ENCODE assay signal across 8 cellular contexts in the genomic region with DNA sequence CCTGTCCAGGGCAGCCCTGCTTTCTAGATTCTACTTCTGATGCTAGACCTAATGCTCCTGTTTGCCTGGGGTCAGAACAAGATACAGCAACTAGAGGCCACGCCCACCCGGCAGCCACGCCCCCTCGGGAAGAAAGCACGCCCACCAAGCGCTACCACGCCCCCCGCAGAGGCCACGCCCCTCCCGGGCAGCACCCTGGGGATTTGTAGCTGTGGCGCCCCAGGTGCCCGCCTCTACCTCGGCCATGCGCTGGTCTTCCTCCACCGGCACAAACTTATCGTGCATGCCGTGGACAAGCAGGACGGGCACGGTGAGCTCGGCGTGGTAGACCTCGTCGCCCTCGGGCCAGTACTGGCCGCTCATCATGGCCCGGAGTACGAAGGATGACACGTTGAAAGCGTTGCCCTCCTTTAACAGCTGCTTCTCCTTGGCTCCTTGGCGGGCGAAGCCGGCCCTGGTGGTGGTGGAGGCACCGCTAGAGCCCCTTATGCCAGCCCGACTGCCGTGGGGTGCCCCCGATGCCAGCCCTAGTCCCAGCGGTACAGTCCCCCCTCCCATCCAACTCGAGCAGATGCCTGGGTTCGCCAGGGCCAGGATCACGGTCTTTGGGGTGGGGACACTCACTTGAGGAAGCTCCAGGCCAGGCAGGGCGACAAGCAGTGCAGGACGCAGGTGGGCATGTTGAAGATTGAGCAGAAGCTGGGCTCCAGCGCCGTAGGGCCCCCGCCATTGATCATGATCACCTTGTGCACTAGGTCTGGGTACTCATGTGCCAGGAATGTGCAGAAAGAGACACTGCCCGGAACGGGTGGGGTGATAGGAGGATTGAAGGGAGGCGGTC. TPM values are rescaled to one million over a fixed set of nuclear protein-coding genes. Genes with fewer than 3 reads are reported as not detected.
A peak's percentile ranks its signal among the peaks of the same experiment; 100 is the strongest.
DNase-seq lines count a peak whose midpoint lies in the region; ATAC-seq, FAIRE-seq and TF ChIP-seq lines count a peak whose summit lies in the region.

No MANE protein-coding gene starts in this region.

- H3K4me3 Mint-ChIP-seq in activated B cell treated with CpG ODN at 0.5 μM for 24 hours: no peak overlapping the region

- H3K4me1 Mint-ChIP-seq in activated B cell treated with CpG ODN at 0.5 μM for 24 hours: peaks cover 10% of the 10 kb centered on the region

- TF ChIP-seq POLR2A in A549 (IDR thresholded peaks at IDR 0.05; ENCODE audit: low read length): no peak

- no peak for TF ChIP-seq EP300 in A549 (IDR thresholded peaks at IDR 0.05)

- 0 out of 3 replicates have a peak, but pooled peaks cover 3% of the 10 kb centered on the region for H3K9me3 ChIP-seq in A549

- H3K9me3 Mint-ChIP-seq in activated B cell treated with CpG ODN at 0.5 μM for 24 hours: no peaks in the 10 kb centered on the region

- 0 out of 6 replicates have a peak, but pooled peaks of 1 of the 2 experiments have one; percentile 8 for ATAC-seq in A549
- ATAC-seq in activated B cell treated with CpG ODN at 0.5 μM for 24 hours (ENCODE audit: low read depth): peak; percentile 8
- peak; percentile 4 for ATAC-seq in foreskin keratinocyte
- no peak for ATAC-seq in HG03439 (IDR thresholded peaks at IDR 0.05; ENCODE audit: unreplicated experiment)
- ATAC-seq in HG03280 (IDR thresholded peaks at IDR 0.05; ENCODE audit: unreplicated experiment): no peak
- ATAC-seq in GM21360 (IDR thresholded peaks at IDR 0.05; ENCODE audit: unreplicated experiment): no peak

- peaks cover 1% of the 10 kb centered on the region; the same call in 1 of the 2 replicates for H3K36me3 ChIP-seq in H7 (replicated peaks; ENCODE audit: control insufficient read depth, insufficient read depth, low read length)

- H3K27me3 Mint-ChIP-seq in activated B cell treated with CpG ODN at 0.5 μM for 24 hours: no peaks in the 10 kb centered on the region

- FAIRE-seq in A549 (lab: Jason Lieb, UNC): no peak
- FAIRE-seq in urothelium cell line (lab: Jason Lieb, UNC): no peak

- CTCF ChIA-PET in A549 (lab: Yijun Ruan, JAX): interaction anchor here (0.6 to 9.0 kb wide), 3 partner anchors 11 to 40 kb away, joined by 3 to 98 read pairs (median 3); a partner anchor contains a TSS
- CTCF ChIA-PET in activated B cell treated with CpG ODN at 0.5 μM for 24 hours (lab: Charles Lee): interaction anchor here (1.6 kb wide), 1 partner anchor 11 kb away, joined by 5 read pairs; a partner anchor contains a TSS

- POLR2A ChIA-PET in A549 (lab: Yijun Ruan, JAX) (interaction anchor here (0.6 kb wide), 1 partner anchor 23 kb away, joined by 3 read pairs; no protein-coding TSS in a partner anchor), activated B cell treated with CpG ODN at 0.5 μM for 24 hours (lab: Charles Lee) (interaction anchor here (0.6 to 2.3 kb wide), 2 partner anchors 39 to 92 kb away, joined by 3 to 7 read pairs; no protein-coding TSS in a partner anchor)

- no peak overlapping the region for H3K4me3 ChIP-seq in A549
- H3K4me3 ChIP-seq in H7 (ENCODE audit: insufficient read depth, low read depth, low read length): peak overlapping the region; percentile 24; the same call in 1 of the 2 replicates

- no peak overlapping the region for H3K27ac Mint-ChIP-seq in activated B cell treated with CpG ODN at 0.5 μM for 24 hours

- H3K27me3 ChIP-seq in H7 (ENCODE audit: control insufficient read depth, insufficient read depth, low read length) (no peaks in the 10 kb centered on the region), foreskin keratinocyte (no peaks in the 10 kb centered on the region)

- no peak overlapping the region for H3K27ac ChIP-seq in A549
- H3K27ac ChIP-seq in foreskin keratinocyte: no peak overlapping the region

- TF ChIP-seq CTCF in A549 (IDR thresholded peaks at IDR 0.05) (no peak), activated B cell treated with CpG ODN at 0.5 μM for 24 hours (IDR thresholded peaks at IDR 0.05) (no peak), foreskin keratinocyte (conservative IDR thresholded peaks at IDR 0.05) (no peak)

- H3K36me3 Mint-ChIP-seq in activated B cell treated with CpG ODN at 0.5 μM for 24 hours (ENCODE audit: low read depth): peaks cover 7% of the 10 kb centered on the region

- intact Hi-C loops in activated B cell treated with CpG ODN at 0.5 μM for 24 hours (cut with micrococcal nuclease): no loop called here

- H3K4me2 ChIP-seq in A549: peak overlapping the region; percentile 91; the same call in 2 of the 3 replicates

- peak; percentile 42 to 60 for DNase-seq in A549 (ENCODE audit: low read depth in 1 of 2, low spot score in 1 of 2)
- DNase-seq in H7: peak; percentile 97
- peak; percentile 36 for DNase-seq in activated B cell treated with CpG ODN at 0.5 μM for 24 hours
- no peak for DNase-seq in foreskin keratinocyte
- DNase-seq in urothelium cell line (ENCODE audit: low spot score): peak; percentile 28

- WGBS in A549 (ENCODE audit: missing lambda C conversion rate): 88% methylated on average over 7 of the region's 48 CpGs

- H3K4me1 ChIP-seq in A549 (peaks cover 23% of the 10 kb centered on the region; the same call in 2 of the 3 replicates), foreskin keratinocyte (peaks cover 8% of the 10 kb centered on the region)

- no peak for TF ChIP-seq RAD21 in A549 (conservative IDR thresholded peaks at IDR 0.05 in 1 of 2, IDR thresholded peaks at IDR 0.05 in 1 of 2)

TF ChIP-seq in A549, 52 proteins besides CTCF, POLR2A, EP300 and RAD21 (continues in another document):
- no peak for TF ChIP-seq EHF (CRISPR knock-in tag; IDR thresholded peaks at IDR 0.05)
- TF ChIP-seq, protein P1, sequence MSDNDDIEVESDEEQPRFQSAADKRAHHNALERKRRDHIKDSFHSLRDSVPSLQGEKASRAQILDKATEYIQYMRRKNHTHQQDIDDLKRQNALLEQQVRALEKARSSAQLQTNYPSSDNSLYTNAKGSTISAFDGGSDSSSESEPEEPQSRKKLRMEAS (IDR thresholded peaks at IDR 0.05): no peak
- no peak for TF ChIP-seq FOSL2 (IDR thresholded peaks at IDR 0.05)
- no peak for TF ChIP-seq FOSL2 (CRISPR knock-in tag; IDR thresholded peaks at IDR 0.05)
- no peak for TF ChIP-seq TP53 (CRISPR knock-in tag; IDR thresholded peaks at IDR 0.05)
- TF ChIP-seq KDM1A (IDR thresholded peaks at IDR 0.05; ENCODE audit: low read depth): no peak
- TF ChIP-seq SREBF2 (IDR thresholded peaks at IDR 0.05): no peak
- TF ChIP-seq FOXS1 (CRISPR knock-in tag; IDR thresholded peaks at IDR 0.05): no peak

RNA-seq across cellular contexts. Expression of a gene that starts 9.0 kb away (rescaled TPM):
- polyA plus RNA-seq in A549 (2011; rRNA removed) (2.3 TPM in 2 replicates), A549 (2017; fragmentation: RNase III; extraction: RNeasy Plus Mini Kit Qiagen cat#74134 plus additional on column Dnase treatment) (3.1 to 4.4 TPM (median 4.2 TPM) in 3 replicates), foreskin keratinocyte (14.4 and 17.6 TPM in 2 replicates)
- polyA plus RNA-seq in A549 (2012; cell fraction: cytosol; rRNA removed): 4.0 and 6.2 TPM in 2 replicates
- 3.4 and 5.1 TPM in 2 replicates for polyA plus RNA-seq in A549 (2012; cell fraction: nucleus; rRNA removed)
- polyA minus RNA-seq in A549 (2011; rRNA and poly(A)+ RNA removed): 2.0 and 3.0 TPM in 2 replicates
- total RNA-seq in H7 (2014; rRNA removed; shearing (Covaris generic)): 13.6 and 15.1 TPM in 2 replicates
- total RNA-seq in activated B cell treated with CpG ODN at 0.5 μM for 24 hours (5.4 and 6.6 TPM in 2 replicates), foreskin keratinocyte (12.6 and 16.0 TPM in 2 replicates)

RNA-seq across cellular contexts. Expression of a gene that starts 11.4 kb away (rescaled TPM):
- polyA plus RNA-seq in A549 (2011; rRNA removed) (28.1 and 30.5 TPM in 2 replicates), A549 (2017; fragmentation: RNase III; extraction: RNeasy Plus Mini Kit Qiagen cat#74134 plus additional on column Dnase treatment) (50.6 to 56.1 TPM (median 54.9 TPM) in 3 replicates), foreskin keratinocyte (99.8 and 114 TPM in 2 replicates)
- polyA plus RNA-seq in A549 (2012; cell fraction: cytosol; rRNA removed): 51.9 and 54.3 TPM in 2 replicates
- polyA plus RNA-seq in A549 (2012; cell fraction: nucleus; rRNA removed): 43.2 and 81.8 TPM in 2 replicates
- polyA minus RNA-seq in A549 (2011; rRNA and poly(A)+ RNA removed): 6.4 and 7.5 TPM in 2 replicates
- 76.7 and 121 TPM in 2 replicates for total RNA-seq in H7 (2014; rRNA removed; shearing (Covaris generic))
- total RNA-seq in activated B cell treated with CpG ODN at 0.5 μM for 24 hours (38.2 and 46.1 TPM in 2 replicates), foreskin keratinocyte (38.8 and 43.6 TPM in 2 replicates)

RNA-seq across cellular contexts. Expression of a gene that starts 12.6 kb away (rescaled TPM):
- polyA plus RNA-seq in A549 (2011; rRNA removed) (0.45 and 0.56 TPM in 2 replicates), A549 (2017; fragmentation: RNase III; extraction: RNeasy Plus Mini Kit Qiagen cat#74134 plus additional on column Dnase treatment) (0.74 to 1.2 TPM (median 1.0 TPM) in 3 replicates), foreskin keratinocyte (1.9 and 2.6 TPM in 2 replicates)
- 0.93 and 1.0 TPM in 2 replicates for polyA plus RNA-seq in A549 (2012; cell fraction: cytosol; rRNA removed)
- 7.3 and 8.3 TPM in 2 replicates for polyA plus RNA-seq in A549 (2012; cell fraction: nucleus; rRNA removed)
- 0.33 TPM in 1 of 2 replicates, not detected in the other for polyA minus RNA-seq in A549 (2011; rRNA and poly(A)+ RNA removed)
- total RNA-seq in H7 (2014; rRNA removed; shearing (Covaris generic)): 18.0 and 22.7 TPM in 2 replicates
- total RNA-seq in activated B cell treated with CpG ODN at 0.5 μM for 24 hours (7.9 and 9.1 TPM in 2 replicates), foreskin keratinocyte (2.1 and 2.7 TPM in 2 replicates)

RNA-seq across cellular contexts. Expression of a gene that starts 15.1 kb away (rescaled TPM):
- polyA plus RNA-seq in A549 (2011; rRNA removed) (27.5 and 35.5 TPM in 2 replicates), A549 (2017; fragmentation: RNase III; extraction: RNeasy Plus Mini Kit Qiagen cat#74134 plus additional on column Dnase treatment) (53.5 to 62.1 TPM (median 58.5 TPM) in 3 replicates), foreskin keratinocyte (76.4 and 78.6 TPM in 2 replicates)
- 73.9 and 80.5 TPM in 2 replicates for polyA plus RNA-seq in A549 (2012; cell fraction: cytosol; rRNA removed)
- polyA plus RNA-seq in A549 (2012; cell fraction: nucleus; rRNA removed): 33.7 and 39.6 TPM in 2 replicates
- 14.5 TPM in 2 replicates for polyA minus RNA-seq in A549 (2011; rRNA and poly(A)+ RNA removed)
- 32.8 and 50.8 TPM in 2 replicates for total RNA-seq in H7 (2014; rRNA removed; shearing (Covaris generic))
- total RNA-seq in activated B cell treated with CpG ODN at 0.5 μM for 24 hours (31.1 and 31.7 TPM in 2 replicates), foreskin keratinocyte (54.7 and 59.1 TPM in 2 replicates)

RNA-seq across cellular contexts. Expression of a gene that starts 27.0 kb away (rescaled TPM):
- 52.1 and 56.0 TPM in 2 replicates for polyA plus RNA-seq in A549 (2011; rRNA removed)
- polyA plus RNA-seq in A549 (2012; cell fraction: cytosol; rRNA removed): 86.5 and 87.5 TPM in 2 replicates
- polyA plus RNA-seq in A549 (2012; cell fraction: nucleus; rRNA removed): 96.9 and 101 TPM in 2 replicates
- polyA plus RNA-seq in A549 (2017; fragmentation: RNase III; extraction: RNeasy Plus Mini Kit Qiagen cat#74134 plus additional on column Dnase treatment): 64.0 to 67.6 TPM (median 65.7 TPM) in 3 replicates
- 18.7 and 20.4 TPM in 2 replicates for polyA minus RNA-seq in A549 (2011; rRNA and poly(A)+ RNA removed)
- 186 and 194 TPM in 2 replicates for total RNA-seq in H7 (2014; rRNA removed; shearing (Covaris generic))
- 121 and 135 TPM in 2 replicates for total RNA-seq in activated B cell treated with CpG ODN at 0.5 μM for 24 hours
- total RNA-seq in foreskin keratinocyte: 95.7 and 95.9 TPM in 2 replicates
- polyA plus RNA-seq in foreskin keratinocyte: 119 and 122 TPM in 2 replicates

Comparison
In these comparisons a context has a peak if more than half of its experiments do, and no peak if none do; other contexts are left out.
1. ATAC-seq: peak in activated B cell treated with CpG ODN at 0.5 μM for 24 hours (single experiment) and foreskin keratinocyte (single experiment); none in HG03439 (single experiment), HG03280 (single experiment) and GM21360 (single experiment).
2. DNase-seq: peak in A549 (2 of 2), H7 (single experiment), activated B cell treated with CpG ODN at 0.5 μM for 24 hours (single experiment) and urothelium cell line (single experiment); none in foreskin keratinocyte (0 of 2).